In the genomic region with DNA sequence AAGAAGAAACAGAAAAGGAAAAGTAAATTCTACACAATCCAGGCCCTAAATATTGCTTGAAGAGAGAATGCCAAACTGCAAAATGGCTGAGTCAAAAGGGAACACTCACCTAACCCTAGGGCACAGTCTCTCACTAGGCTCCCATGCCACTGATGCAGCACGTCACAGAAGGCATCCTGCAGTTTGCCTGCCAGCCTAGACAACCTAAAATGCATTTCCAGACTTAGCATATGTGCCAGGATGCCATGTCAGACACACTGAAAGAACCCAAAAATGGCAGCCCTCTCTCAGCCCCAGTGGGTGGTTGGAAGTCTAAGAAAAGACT, we compare ENCODE assay signal across 2 cellular contexts.
TF ChIP-seq lines count a peak whose summit lies in the region.

No MANE protein-coding gene starts in this region.

TF ChIP-seq in SK-N-SH, 30 proteins besides CTCF, POLR2A, EP300 and RAD21 (continued from another document):
- TF ChIP-seq, protein P1, sequence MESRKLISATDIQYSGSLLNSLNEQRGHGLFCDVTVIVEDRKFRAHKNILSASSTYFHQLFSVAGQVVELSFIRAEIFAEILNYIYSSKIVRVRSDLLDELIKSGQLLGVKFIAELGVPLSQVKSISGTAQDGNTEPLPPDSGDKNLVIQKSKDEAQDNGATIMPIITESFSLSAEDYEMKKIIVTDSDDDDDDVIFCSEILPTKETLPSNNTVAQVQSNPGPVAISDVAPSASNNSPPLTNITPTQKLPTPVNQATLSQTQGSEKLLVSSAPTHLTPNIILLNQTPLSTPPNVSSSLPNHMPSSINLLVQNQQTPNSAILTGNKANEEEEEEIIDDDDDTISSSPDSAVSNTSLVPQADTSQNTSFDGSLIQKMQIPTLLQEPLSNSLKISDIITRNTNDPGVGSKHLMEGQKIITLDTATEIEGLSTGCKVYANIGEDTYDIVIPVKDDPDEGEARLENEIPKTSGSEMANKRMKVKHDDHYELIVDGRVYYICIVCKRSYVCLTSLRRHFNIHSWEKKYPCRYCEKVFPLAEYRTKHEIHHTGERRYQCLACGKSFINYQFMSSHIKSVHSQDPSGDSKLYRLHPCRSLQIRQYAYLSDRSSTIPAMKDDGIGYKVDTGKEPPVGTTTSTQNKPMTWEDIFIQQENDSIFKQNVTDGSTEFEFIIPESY (IDR thresholded peaks at IDR 0.05; ENCODE audit: borderline replicate concordance, low read depth): no peak

TF ChIP-seq in SK-N-SH treated with all-trans-retinoic acid at 6 μM for 48 hours, 23 proteins besides CTCF, POLR2A, EP300 and RAD21 (continued from another document):
- TF ChIP-seq, protein P2, sequence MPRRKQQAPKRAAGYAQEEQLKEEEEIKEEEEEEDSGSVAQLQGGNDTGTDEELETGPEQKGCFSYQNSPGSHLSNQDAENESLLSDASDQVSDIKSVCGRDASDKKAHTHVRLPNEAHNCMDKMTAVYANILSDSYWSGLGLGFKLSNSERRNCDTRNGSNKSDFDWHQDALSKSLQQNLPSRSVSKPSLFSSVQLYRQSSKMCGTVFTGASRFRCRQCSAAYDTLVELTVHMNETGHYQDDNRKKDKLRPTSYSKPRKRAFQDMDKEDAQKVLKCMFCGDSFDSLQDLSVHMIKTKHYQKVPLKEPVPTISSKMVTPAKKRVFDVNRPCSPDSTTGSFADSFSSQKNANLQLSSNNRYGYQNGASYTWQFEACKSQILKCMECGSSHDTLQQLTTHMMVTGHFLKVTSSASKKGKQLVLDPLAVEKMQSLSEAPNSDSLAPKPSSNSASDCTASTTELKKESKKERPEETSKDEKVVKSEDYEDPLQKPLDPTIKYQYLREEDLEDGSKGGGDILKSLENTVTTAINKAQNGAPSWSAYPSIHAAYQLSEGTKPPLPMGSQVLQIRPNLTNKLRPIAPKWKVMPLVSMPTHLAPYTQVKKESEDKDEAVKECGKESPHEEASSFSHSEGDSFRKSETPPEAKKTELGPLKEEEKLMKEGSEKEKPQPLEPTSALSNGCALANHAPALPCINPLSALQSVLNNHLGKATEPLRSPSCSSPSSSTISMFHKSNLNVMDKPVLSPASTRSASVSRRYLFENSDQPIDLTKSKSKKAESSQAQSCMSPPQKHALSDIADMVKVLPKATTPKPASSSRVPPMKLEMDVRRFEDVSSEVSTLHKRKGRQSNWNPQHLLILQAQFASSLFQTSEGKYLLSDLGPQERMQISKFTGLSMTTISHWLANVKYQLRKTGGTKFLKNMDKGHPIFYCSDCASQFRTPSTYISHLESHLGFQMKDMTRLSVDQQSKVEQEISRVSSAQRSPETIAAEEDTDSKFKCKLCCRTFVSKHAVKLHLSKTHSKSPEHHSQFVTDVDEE (CRISPR knock-in tag; IDR thresholded peaks at IDR 0.05): no peak
- no peak for TF ChIP-seq SNAI2 (CRISPR knock-in tag; IDR thresholded peaks at IDR 0.05)
- TF ChIP-seq, protein P3, sequence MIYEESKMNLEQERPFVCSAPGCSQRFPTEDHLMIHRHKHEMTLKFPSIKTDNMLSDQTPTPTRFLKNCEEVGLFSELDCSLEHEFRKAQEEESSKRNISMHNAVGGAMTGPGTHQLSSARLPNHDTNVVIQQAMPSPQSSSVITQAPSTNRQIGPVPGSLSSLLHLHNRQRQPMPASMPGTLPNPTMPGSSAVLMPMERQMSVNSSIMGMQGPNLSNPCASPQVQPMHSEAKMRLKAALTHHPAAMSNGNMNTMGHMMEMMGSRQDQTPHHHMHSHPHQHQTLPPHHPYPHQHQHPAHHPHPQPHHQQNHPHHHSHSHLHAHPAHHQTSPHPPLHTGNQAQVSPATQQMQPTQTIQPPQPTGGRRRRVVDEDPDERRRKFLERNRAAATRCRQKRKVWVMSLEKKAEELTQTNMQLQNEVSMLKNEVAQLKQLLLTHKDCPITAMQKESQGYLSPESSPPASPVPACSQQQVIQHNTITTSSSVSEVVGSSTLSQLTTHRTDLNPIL (CRISPR knock-in tag; IDR thresholded peaks at IDR 0.05; ENCODE audit: low read depth): no peak
- TF ChIP-seq ZNF565 (CRISPR knock-in tag; conservative IDR thresholded peaks at IDR 0.05; ENCODE audit: low read depth): no peak
- no peak for TF ChIP-seq GLIS3 (CRISPR knock-in tag; IDR thresholded peaks at IDR 0.05)
- TF ChIP-seq ZFP3 (CRISPR knock-in tag; IDR thresholded peaks at IDR 0.05): no peak
- TF ChIP-seq TOX (CRISPR knock-in tag; IDR thresholded peaks at IDR 0.05; ENCODE audit: borderline replicate concordance): no peak
- no peak for TF ChIP-seq ZFP30 (CRISPR knock-in tag; IDR thresholded peaks at IDR 0.05)
- no peak for TF ChIP-seq BACH2 (CRISPR knock-in tag; IDR thresholded peaks at IDR 0.05; ENCODE audit: borderline replicate concordance)
- TF ChIP-seq, protein P4, sequence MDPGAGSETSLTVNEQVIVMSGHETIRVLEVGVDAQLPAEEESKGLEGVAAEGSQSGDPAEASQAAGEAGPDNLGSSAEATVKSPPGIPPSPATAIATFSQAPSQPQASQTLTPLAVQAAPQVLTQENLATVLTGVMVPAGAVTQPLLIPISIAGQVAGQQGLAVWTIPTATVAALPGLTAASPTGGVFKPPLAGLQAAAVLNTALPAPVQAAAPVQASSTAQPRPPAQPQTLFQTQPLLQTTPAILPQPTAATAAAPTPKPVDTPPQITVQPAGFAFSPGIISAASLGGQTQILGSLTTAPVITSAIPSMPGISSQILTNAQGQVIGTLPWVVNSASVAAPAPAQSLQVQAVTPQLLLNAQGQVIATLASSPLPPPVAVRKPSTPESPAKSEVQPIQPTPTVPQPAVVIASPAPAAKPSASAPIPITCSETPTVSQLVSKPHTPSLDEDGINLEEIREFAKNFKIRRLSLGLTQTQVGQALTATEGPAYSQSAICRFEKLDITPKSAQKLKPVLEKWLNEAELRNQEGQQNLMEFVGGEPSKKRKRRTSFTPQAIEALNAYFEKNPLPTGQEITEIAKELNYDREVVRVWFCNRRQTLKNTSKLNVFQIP (CRISPR knock-in tag; IDR thresholded peaks at IDR 0.05; ENCODE audit: borderline replicate concordance, low read depth): no peak
- no peak for TF ChIP-seq RARB (CRISPR knock-in tag; IDR thresholded peaks at IDR 0.05)
- TF ChIP-seq ISL1 (CRISPR knock-in tag; IDR thresholded peaks at IDR 0.05): no peak
- no peak for TF ChIP-seq ZNF70 (CRISPR knock-in tag; IDR thresholded peaks at IDR 0.05)
- no peak for TF ChIP-seq ESRRG (CRISPR knock-in tag; IDR thresholded peaks at IDR 0.05)
